In genomic region chr7:67302113-67303039, GRCh38 we compare ENCODE assay signal across 8 cellular contexts.
A peak's percentile ranks its signal among the peaks of the same experiment; 100 is the strongest.
DNase-seq lines count a peak whose midpoint lies in the region; ATAC-seq lines count a peak whose summit lies in the region.

No MANE protein-coding gene starts in this region.

- peak overlapping the region; percentile 87 for H3K27ac ChIP-seq in BLaER1

- peaks cover 30% of the 10 kb centered on the region for H3K4me1 Mint-ChIP-seq in activated CD4-positive, alpha-beta T cell treated with anti-CD3 and anti-CD28 coated beads, Interleukin-2, amount 10 ng/mL, durations not matched to agents 7 days and 5 days

- H3K9me3 Mint-ChIP-seq in activated CD4-positive, alpha-beta T cell treated with anti-CD3 and anti-CD28 coated beads, Interleukin-2, amount 10 ng/mL, durations not matched to agents 7 days and 5 days: no peaks in the 10 kb centered on the region

- CTCF ChIA-PET in activated CD4-positive, alpha-beta T cell treated with anti-CD3 and anti-CD28 coated beads, Interleukin-2, amount 10 ng/mL, durations not matched to agents 7 days and 5 days (lab: Charles Lee): interaction anchor here (0.6 kb wide), 2 partner anchors 123 to 337 kb away, joined by 3 to 6 read pairs; no protein-coding TSS in a partner anchor

- peak overlapping the region; percentile 88 for H3K9ac ChIP-seq in BLaER1

- peak overlapping the region; percentile 91 for H3K4me2 ChIP-seq in BLaER1

- H3K4me3 Mint-ChIP-seq in activated CD4-positive, alpha-beta T cell treated with anti-CD3 and anti-CD28 coated beads, Interleukin-2, amount 10 ng/mL, durations not matched to agents 7 days and 5 days: peak overlapping the region; percentile 92

- H3K9me3 ChIP-seq in BLaER1: no peaks in the 10 kb centered on the region

- peaks cover 33% of the 10 kb centered on the region for H3K4me1 ChIP-seq in BLaER1

- H3K36me3 Mint-ChIP-seq in activated CD4-positive, alpha-beta T cell treated with anti-CD3 and anti-CD28 coated beads, Interleukin-2, amount 10 ng/mL, durations not matched to agents 7 days and 5 days (ENCODE audit: low read depth): peaks cover 12% of the 10 kb centered on the region

- H3K36me3 ChIP-seq in BLaER1: peaks cover 22% of the 10 kb centered on the region

- peak overlapping the region; percentile 75 for H3K4me3 ChIP-seq in BLaER1

- peaks cover 27% of the 10 kb centered on the region for H4K20me1 ChIP-seq in BLaER1

- H3K27me3 ChIP-seq in BLaER1: no peaks in the 10 kb centered on the region

- DNase-seq in GM19240 (ENCODE audit: insufficient read length, low spot score) (peak; percentile 88), NCI-H526 (lab: John Stamatoyannopoulos, UW) (peak; percentile 97 to 99), dedifferentiated amniotic fluid mesenchymal stem cell (ENCODE audit: extremely low spot score) (peak; percentile 100), left lobe of liver (ENCODE audit: low spot score) (peak; percentile 99)
- peak; percentile 99 for DNase-seq in activated CD4-positive, alpha-beta T cell treated with anti-CD3 and anti-CD28 coated beads, Interleukin-2, amount 10 ng/mL, durations not matched to agents 7 days and 5 days
- DNase-seq in stimulated activated CD4-positive, alpha-beta T cell treated with anti-CD3 and anti-CD28 coated beads, Interleukin-2, amount 100 ng/mL, for 4 hours (ENCODE audit: low read depth): peak; percentile 98

- peak overlapping the region; percentile 99 for H3K27ac Mint-ChIP-seq in activated CD4-positive, alpha-beta T cell treated with anti-CD3 and anti-CD28 coated beads, Interleukin-2, amount 10 ng/mL, durations not matched to agents 7 days and 5 days

- POLR2A ChIA-PET in activated CD4-positive, alpha-beta T cell treated with anti-CD3 and anti-CD28 coated beads, Interleukin-2, amount 10 ng/mL, durations not matched to agents 7 days and 5 days (lab: Charles Lee): interaction anchor here (0.6 kb wide), 1 partner anchor 259 kb away, joined by 4 read pairs; no protein-coding TSS in a partner anchor

- peak; percentile 87 for ATAC-seq in HG03460 (IDR thresholded peaks at IDR 0.05; ENCODE audit: unreplicated experiment)
- peak; percentile 95 for ATAC-seq in left lobe of liver

- H3K27me3 Mint-ChIP-seq in activated CD4-positive, alpha-beta T cell treated with anti-CD3 and anti-CD28 coated beads, Interleukin-2, amount 10 ng/mL, durations not matched to agents 7 days and 5 days: no peaks in the 10 kb centered on the region

Comparison
In these comparisons a context has a peak if more than half of its experiments do, and no peak if none do; other contexts are left out.
1. Peak in every context shown above with its lines: DNase-seq, ATAC-seq, H3K4me3 ChIP-seq and H3K27ac ChIP-seq.